ENCODE assay signal across 1 cellular context in the genomic region with DNA sequence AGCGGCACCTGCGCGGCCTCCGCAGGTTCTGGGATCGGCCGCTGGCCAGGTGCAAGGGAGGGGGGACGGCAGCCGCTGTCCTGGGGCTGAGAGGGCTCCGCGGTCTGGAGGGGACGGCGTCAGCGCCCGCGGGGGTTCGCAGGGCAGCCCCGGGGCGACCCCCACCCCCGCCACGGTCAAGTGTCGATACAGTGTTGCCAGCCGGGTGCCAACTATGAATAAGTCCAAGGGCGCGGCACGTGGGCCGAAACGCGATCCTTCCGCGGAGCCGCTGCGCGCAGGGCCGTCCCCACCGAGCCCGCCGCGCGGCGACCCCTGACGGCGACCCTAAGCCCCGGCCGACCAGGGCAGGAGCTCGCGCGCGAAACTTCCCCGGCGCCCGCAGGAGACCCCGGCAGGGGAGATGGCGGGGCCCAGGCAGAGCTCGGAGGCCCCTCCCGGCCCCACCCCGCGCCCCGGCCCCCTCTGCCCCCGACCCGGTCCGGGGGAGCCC.
TF ChIP-seq lines count a peak whose summit lies in the region.

No MANE protein-coding gene starts in this region.

TF ChIP-seq in GM12878, 131 proteins besides CTCF, POLR2A, EP300 and RAD21 (continued from another document):
- TF ChIP-seq IRF5 (IDR thresholded peaks at IDR 0.05; ENCODE audit: borderline replicate concordance) (no peak), MXI1 (IDR thresholded peaks at IDR 0.05; ENCODE audit: low read depth, low read length) (no peak), PAX5 (IDR thresholded peaks at IDR 0.05; ENCODE audit: borderline replicate concordance, low read depth, low read length) (no peak), POLR2AphosphoS5 (IDR thresholded peaks at IDR 0.05; ENCODE audit: low read length) (no peak), ZNF592 (IDR thresholded peaks at IDR 0.05) (no peak), CREB1 (IDR thresholded peaks at IDR 0.05; ENCODE audit: low read depth) (no peak), CBFB (IDR thresholded peaks at IDR 0.05; ENCODE audit: low read depth) (no peak), BHLHE40 (IDR thresholded peaks at IDR 0.05; ENCODE audit: borderline replicate concordance in 1 of 2, low read depth in 2 of 2, low read length in 1 of 2) (peak; percentile 71 to 92; a peak in 3 of 4 replicates), TCF12 (IDR thresholded peaks at IDR 0.05; ENCODE audit: low read depth, low read length) (0 out of 2 replicates have a peak, but pooled peaks have one; percentile 49), GABPA (IDR thresholded peaks at IDR 0.05; ENCODE audit: low read depth) (no peak), PAX8 (IDR thresholded peaks at IDR 0.05) (no peak), CHD1 (IDR thresholded peaks at IDR 0.05; ENCODE audit: low read depth, low read length) (no peak), RELA (IDR thresholded peaks at IDR 0.05; ENCODE audit: borderline replicate concordance, partially characterized antibody) (peak; percentile 37), POLR2AphosphoS2 (IDR thresholded peaks at IDR 0.05; ENCODE audit: low read depth, low read length) (no peak), ZBED1 (IDR thresholded peaks at IDR 0.05; ENCODE audit: borderline replicate concordance) (no peak), SP1 (IDR thresholded peaks at IDR 0.05; ENCODE audit: low read depth, low read length) (no peak), NKRF (conservative IDR thresholded peaks at IDR 0.05) (peak; percentile 57; the same call in 1 of the 2 replicates), SPI1 (IDR thresholded peaks at IDR 0.05; ENCODE audit: borderline replicate concordance, insufficient read depth, low read depth, low read length) (no peak), FOXK2 (IDR thresholded peaks at IDR 0.05) (no peak), ATF7 (IDR thresholded peaks at IDR 0.05; ENCODE audit: low read depth) (no peak), IRF4 (IDR thresholded peaks at IDR 0.05; ENCODE audit: low read depth, low read length) (no peak)
- TF ChIP-seq, protein P1, sequence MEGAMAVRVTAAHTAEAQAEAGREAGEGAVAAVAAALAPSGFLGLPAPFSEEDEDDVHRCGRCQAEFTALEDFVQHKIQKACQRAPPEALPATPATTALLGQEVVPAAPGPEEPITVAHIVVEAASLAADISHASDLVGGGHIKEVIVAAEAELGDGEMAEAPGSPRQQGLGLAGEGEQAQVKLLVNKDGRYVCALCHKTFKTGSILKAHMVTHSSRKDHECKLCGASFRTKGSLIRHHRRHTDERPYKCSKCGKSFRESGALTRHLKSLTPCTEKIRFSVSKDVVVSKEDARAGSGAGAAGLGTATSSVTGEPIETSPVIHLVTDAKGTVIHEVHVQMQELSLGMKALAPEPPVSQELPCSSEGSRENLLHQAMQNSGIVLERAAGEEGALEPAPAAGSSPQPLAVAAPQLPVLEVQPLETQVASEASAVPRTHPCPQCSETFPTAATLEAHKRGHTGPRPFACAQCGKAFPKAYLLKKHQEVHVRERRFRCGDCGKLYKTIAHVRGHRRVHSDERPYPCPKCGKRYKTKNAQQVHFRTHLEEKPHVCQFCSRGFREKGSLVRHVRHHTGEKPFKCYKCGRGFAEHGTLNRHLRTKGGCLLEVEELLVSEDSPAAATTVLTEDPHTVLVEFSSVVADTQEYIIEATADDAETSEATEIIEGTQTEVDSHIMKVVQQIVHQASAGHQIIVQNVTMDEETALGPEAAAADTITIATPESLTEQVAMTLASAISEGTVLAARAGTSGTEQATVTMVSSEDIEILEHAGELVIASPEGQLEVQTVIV (IDR thresholded peaks at IDR 0.05; ENCODE audit: borderline replicate concordance, partially characterized antibody): no peak
- TF ChIP-seq, protein P2, sequence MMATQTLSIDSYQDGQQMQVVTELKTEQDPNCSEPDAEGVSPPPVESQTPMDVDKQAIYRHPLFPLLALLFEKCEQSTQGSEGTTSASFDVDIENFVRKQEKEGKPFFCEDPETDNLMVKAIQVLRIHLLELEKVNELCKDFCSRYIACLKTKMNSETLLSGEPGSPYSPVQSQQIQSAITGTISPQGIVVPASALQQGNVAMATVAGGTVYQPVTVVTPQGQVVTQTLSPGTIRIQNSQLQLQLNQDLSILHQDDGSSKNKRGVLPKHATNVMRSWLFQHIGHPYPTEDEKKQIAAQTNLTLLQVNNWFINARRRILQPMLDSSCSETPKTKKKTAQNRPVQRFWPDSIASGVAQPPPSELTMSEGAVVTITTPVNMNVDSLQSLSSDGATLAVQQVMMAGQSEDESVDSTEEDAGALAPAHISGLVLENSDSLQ (IDR thresholded peaks at IDR 0.05): 0 out of 2 replicates have a peak, but pooled peaks have one; percentile 9
TF ChIP-seq in GM12878: peak in this region for 25.
